Comparison of ENCODE assay signal across 2 cellular contexts in the genomic region with DNA sequence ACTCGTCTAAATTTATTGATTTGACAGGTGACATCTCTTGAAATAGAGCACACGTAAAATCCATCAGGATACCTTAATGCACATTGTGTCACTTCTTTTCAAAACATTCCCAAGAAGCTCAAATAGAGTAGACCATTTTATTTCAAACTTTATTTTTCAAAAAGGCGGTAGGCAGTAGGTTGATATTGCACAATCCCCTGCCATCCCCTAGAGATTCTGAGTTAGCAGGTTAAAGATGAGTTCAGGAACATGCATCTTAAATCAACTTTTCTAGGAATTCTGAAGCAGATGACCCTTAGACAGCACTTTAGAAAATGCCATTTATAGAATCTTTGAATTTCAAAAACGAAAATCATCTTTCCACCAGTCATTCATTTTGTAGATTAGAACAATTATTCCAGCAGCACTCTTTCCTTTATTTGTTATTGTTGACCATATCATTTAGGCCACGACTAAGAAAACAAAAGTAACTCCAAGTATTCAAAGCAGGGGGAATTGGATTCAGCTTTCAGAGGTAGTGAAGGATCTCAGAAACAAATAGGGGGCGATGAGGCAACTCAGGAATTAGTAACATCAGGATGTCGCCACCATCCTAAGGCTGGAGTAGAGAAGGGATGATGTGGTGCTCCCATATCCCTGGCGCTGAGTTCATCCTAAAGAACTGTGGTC.
TF ChIP-seq lines count a peak whose summit lies in the region.

No MANE protein-coding gene starts in this region.

TF ChIP-seq in HepG2, 621 proteins besides CTCF, POLR2A, EP300 and RAD21:
- no peak for TF ChIP-seq ZSCAN21 (CRISPR knock-in tag; IDR thresholded peaks at IDR 0.05; ENCODE audit: borderline replicate concordance)
- no peak for TF ChIP-seq ZC3H13 (CRISPR knock-in tag; IDR thresholded peaks at IDR 0.05)
- no peak for TF ChIP-seq PRPF4 (IDR thresholded peaks at IDR 0.05; ENCODE audit: low read depth, low read length, poor library complexity, severe bottlenecking)
- peak; percentile 70 for TF ChIP-seq CEBPB (IDR thresholded peaks at IDR 0.05; ENCODE audit: borderline replicate concordance, low read depth, low read length)

TF ChIP-seq in H1, 55 proteins besides CTCF, POLR2A, EP300 and RAD21:
- TF ChIP-seq CEBPB (IDR thresholded peaks at IDR 0.05; ENCODE audit: low read depth, low read length) (peak; percentile 36; the same call in 1 of the 2 replicates), CTBP2 (IDR thresholded peaks at IDR 0.05; ENCODE audit: borderline replicate concordance, insufficient read depth, insufficient read length, low read length) (no peak)
